In the genomic region with DNA sequence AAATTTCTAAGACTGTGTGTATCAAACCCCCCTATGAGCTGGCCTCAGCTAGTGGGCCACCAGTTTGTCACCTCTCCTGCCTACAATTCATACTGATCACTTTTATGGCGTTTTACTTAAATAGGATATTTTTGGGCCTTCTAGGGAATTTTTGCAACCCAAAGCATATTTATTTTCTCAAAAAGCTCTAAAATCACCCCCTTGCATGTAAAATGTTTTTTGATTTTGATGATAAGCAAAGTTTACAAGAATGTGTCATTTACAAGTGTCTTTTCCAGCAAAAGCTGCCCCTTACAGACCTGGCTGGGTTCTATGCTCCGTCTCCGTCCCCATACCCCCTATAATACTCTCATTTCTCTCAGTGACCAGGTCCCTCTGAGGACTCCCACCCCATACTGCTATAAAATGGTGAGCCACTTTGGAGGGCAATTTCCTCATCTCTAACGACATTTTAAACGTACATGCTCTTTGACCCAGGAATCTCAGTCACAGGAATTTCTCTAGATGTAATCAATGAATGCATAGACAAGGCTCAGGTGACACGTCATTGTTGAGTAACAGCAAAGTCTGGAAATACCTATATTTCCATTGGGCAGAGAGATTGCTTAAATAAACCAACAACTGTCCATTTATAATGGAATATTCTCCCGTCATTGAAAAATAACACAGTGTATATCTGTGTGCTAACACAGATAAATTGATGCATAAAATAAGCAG, we compare ENCODE assay signal across 1 cellular context.
TF ChIP-seq lines count a peak whose summit lies in the region.

No MANE protein-coding gene starts in this region.

TF ChIP-seq in HepG2, 621 proteins besides CTCF, POLR2A, EP300 and RAD21 (continued from another document and continues in another):
- no peak for TF ChIP-seq ZBTB37 (CRISPR knock-in tag; IDR thresholded peaks at IDR 0.05)
- TF ChIP-seq ZNF576 (CRISPR knock-in tag; IDR thresholded peaks at IDR 0.05) = no peak
- TF ChIP-seq TFE3 (CRISPR knock-in tag; IDR thresholded peaks at IDR 0.05) = peak; percentile 76
- TF ChIP-seq, protein P1, sequence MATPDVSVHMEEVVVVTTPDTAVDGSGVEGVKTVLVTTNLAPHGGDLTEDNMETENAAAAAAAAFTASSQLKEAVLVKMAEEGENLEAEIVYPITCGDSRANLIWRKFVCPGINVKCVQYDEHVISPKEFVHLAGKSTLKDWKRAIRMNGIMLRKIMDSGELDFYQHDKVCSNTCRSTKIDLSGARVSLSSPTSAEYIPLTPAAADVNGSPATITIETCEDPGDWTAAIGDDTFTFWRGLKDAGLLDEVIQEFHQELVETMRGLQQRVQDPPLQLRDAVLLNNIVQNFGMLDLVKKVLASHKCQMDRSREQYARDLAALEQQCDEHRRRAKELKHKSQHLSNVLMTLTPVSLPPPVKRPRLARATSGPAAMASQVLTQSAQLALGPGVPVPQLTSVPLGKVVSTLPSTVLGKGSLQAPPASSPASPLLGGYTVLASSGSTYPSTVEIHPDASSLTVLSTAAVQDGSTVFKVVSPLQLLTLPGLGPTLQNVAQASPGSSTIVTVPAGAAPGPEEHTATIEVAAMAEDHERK (CRISPR knock-in tag; IDR thresholded peaks at IDR 0.05; ENCODE audit: low read depth) = no peak
- TF ChIP-seq MEIS2 (CRISPR knock-in tag; IDR thresholded peaks at IDR 0.05) = no peak
- no peak for TF ChIP-seq ZNF776 (CRISPR knock-in tag; IDR thresholded peaks at IDR 0.05)
- TF ChIP-seq ZNF850 (CRISPR knock-in tag; conservative IDR thresholded peaks at IDR 0.05) = no peak
- TF ChIP-seq ZNF777 (CRISPR knock-in tag; IDR thresholded peaks at IDR 0.05) = no peak
- TF ChIP-seq NBN (conservative IDR thresholded peaks at IDR 0.05) = no peak
- peak; percentile 21; the same call in 1 of the 2 replicates for TF ChIP-seq HNF4G (IDR thresholded peaks at IDR 0.05; ENCODE audit: borderline replicate concordance, low read depth, low read length)
- no peak for TF ChIP-seq HNF4G (CRISPR knock-in tag; IDR thresholded peaks at IDR 0.05; ENCODE audit: borderline replicate concordance, low read depth)
- no peak for TF ChIP-seq FOXO4 (CRISPR knock-in tag; conservative IDR thresholded peaks at IDR 0.05)
- TF ChIP-seq ZNF737 (CRISPR knock-in tag; IDR thresholded peaks at IDR 0.05; ENCODE audit: borderline replicate concordance) = no peak
- no peak for TF ChIP-seq NFRKB (IDR thresholded peaks at IDR 0.05)
- no peak; the same call in 1 of the 2 replicates for TF ChIP-seq ZNF101 (CRISPR knock-in tag; IDR thresholded peaks at IDR 0.05; ENCODE audit: borderline replicate concordance, low read depth)
- TF ChIP-seq, protein P2, sequence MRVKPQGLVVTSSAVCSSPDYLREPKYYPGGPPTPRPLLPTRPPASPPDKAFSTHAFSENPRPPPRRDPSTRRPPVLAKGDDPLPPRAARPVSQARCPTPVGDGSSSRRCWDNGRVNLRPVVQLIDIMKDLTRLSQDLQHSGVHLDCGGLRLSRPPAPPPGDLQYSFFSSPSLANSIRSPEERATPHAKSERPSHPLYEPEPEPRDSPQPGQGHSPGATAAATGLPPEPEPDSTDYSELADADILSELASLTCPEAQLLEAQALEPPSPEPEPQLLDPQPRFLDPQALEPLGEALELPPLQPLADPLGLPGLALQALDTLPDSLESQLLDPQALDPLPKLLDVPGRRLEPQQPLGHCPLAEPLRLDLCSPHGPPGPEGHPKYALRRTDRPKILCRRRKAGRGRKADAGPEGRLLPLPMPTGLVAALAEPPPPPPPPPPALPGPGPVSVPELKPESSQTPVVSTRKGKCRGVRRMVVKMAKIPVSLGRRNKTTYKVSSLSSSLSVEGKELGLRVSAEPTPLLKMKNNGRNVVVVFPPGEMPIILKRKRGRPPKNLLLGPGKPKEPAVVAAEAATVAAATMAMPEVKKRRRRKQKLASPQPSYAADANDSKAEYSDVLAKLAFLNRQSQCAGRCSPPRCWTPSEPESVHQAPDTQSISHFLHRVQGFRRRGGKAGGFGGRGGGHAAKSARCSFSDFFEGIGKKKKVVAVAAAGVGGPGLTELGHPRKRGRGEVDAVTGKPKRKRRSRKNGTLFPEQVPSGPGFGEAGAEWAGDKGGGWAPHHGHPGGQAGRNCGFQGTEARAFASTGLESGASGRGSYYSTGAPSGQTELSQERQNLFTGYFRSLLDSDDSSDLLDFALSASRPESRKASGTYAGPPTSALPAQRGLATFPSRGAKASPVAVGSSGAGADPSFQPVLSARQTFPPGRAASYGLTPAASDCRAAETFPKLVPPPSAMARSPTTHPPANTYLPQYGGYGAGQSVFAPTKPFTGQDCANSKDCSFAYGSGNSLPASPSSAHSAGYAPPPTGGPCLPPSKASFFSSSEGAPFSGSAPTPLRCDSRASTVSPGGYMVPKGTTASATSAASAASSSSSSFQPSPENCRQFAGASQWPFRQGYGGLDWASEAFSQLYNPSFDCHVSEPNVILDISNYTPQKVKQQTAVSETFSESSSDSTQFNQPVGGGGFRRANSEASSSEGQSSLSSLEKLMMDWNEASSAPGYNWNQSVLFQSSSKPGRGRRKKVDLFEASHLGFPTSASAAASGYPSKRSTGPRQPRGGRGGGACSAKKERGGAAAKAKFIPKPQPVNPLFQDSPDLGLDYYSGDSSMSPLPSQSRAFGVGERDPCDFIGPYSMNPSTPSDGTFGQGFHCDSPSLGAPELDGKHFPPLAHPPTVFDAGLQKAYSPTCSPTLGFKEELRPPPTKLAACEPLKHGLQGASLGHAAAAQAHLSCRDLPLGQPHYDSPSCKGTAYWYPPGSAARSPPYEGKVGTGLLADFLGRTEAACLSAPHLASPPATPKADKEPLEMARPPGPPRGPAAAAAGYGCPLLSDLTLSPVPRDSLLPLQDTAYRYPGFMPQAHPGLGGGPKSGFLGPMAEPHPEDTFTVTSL (CRISPR knock-in tag; IDR thresholded peaks at IDR 0.05; ENCODE audit: borderline replicate concordance) = no peak
- TF ChIP-seq SP5 (CRISPR knock-in tag; IDR thresholded peaks at IDR 0.05; ENCODE audit: borderline replicate concordance, low read depth) = no peak
- no peak for TF ChIP-seq SUZ12 (IDR thresholded peaks at IDR 0.05; ENCODE audit: low read depth, low read length)
- no peak for TF ChIP-seq TFDP2 (CRISPR knock-in tag; IDR thresholded peaks at IDR 0.05)
- TF ChIP-seq ZKSCAN1 (IDR thresholded peaks at IDR 0.05; ENCODE audit: low read length) = no peak
- TF ChIP-seq, protein P3, sequence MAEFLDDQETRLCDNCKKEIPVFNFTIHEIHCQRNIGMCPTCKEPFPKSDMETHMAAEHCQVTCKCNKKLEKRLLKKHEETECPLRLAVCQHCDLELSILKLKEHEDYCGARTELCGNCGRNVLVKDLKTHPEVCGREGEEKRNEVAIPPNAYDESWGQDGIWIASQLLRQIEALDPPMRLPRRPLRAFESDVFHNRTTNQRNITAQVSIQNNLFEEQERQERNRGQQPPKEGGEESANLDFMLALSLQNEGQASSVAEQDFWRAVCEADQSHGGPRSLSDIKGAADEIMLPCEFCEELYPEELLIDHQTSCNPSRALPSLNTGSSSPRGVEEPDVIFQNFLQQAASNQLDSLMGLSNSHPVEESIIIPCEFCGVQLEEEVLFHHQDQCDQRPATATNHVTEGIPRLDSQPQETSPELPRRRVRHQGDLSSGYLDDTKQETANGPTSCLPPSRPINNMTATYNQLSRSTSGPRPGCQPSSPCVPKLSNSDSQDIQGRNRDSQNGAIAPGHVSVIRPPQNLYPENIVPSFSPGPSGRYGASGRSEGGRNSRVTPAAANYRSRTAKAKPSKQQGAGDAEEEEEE (CRISPR knock-in tag; IDR thresholded peaks at IDR 0.05; ENCODE audit: borderline replicate concordance) = no peak
- no peak for TF ChIP-seq ZNF460 (CRISPR knock-in tag; IDR thresholded peaks at IDR 0.05; ENCODE audit: borderline replicate concordance)
- no peak for TF ChIP-seq ZNF788 (CRISPR knock-in tag; IDR thresholded peaks at IDR 0.05; ENCODE audit: borderline replicate concordance)
- no peak for TF ChIP-seq DR1 (CRISPR knock-in tag; IDR thresholded peaks at IDR 0.05)
- TF ChIP-seq RFX3 (CRISPR knock-in tag; IDR thresholded peaks at IDR 0.05) = no peak
- no peak for TF ChIP-seq ZBTB14 (CRISPR knock-in tag; IDR thresholded peaks at IDR 0.05)
- TF ChIP-seq ZNF878 (CRISPR knock-in tag; IDR thresholded peaks at IDR 0.05) = no peak
- TF ChIP-seq PHF20 (CRISPR knock-in tag; IDR thresholded peaks at IDR 0.05) = no peak
- TF ChIP-seq, protein P4, sequence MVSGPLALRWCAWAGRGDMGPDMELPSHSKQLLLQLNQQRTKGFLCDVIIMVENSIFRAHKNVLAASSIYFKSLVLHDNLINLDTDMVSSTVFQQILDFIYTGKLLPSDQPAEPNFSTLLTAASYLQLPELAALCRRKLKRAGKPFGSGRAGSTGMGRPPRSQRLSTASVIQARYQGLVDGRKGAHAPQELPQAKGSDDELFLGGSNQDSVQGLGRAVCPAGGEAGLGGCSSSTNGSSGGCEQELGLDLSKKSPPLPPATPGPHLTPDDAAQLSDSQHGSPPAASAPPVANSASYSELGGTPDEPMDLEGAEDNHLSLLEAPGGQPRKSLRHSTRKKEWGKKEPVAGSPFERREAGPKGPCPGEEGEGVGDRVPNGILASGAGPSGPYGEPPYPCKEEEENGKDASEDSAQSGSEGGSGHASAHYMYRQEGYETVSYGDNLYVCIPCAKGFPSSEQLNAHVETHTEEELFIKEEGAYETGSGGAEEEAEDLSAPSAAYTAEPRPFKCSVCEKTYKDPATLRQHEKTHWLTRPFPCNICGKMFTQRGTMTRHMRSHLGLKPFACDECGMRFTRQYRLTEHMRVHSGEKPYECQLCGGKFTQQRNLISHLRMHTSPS (CRISPR knock-in tag; IDR thresholded peaks at IDR 0.05; ENCODE audit: low read depth) = no peak
- TF ChIP-seq RBM39 (IDR thresholded peaks at IDR 0.05; ENCODE audit: low read depth, low read length, poor library complexity, severe bottlenecking) = no peak
- no peak for TF ChIP-seq CREB3 (CRISPR knock-in tag; IDR thresholded peaks at IDR 0.05)
- TF ChIP-seq IRF2 (CRISPR knock-in tag; IDR thresholded peaks at IDR 0.05) = no peak
- TF ChIP-seq FOXK1 (CRISPR knock-in tag; IDR thresholded peaks at IDR 0.05; ENCODE audit: borderline replicate concordance, low read depth) = peak; percentile 81
- peak in 1 of 2 experiments; percentile 69; a peak in 2 of 4 replicates for TF ChIP-seq NR2F1 (CRISPR knock-in tag; IDR thresholded peaks at IDR 0.05)
- TF ChIP-seq ELF1 (CRISPR knock-in tag; IDR thresholded peaks at IDR 0.05) = peak; percentile 33; the same call in 1 of the 2 replicates
- no peak for TF ChIP-seq ZNF451 (CRISPR knock-in tag; IDR thresholded peaks at IDR 0.05)
- TF ChIP-seq NR3C1 (CRISPR knock-in tag; IDR thresholded peaks at IDR 0.05) = no peak
- no peak for TF ChIP-seq ARNT2 (CRISPR knock-in tag; IDR thresholded peaks at IDR 0.05; ENCODE audit: low read depth)
- no peak for TF ChIP-seq TBX2 (CRISPR knock-in tag; IDR thresholded peaks at IDR 0.05; ENCODE audit: borderline replicate concordance)
- no peak for TF ChIP-seq ZNF572 (CRISPR knock-in tag; IDR thresholded peaks at IDR 0.05)
